ENCODE assay signal across 11 cellular contexts in the genomic region with DNA sequence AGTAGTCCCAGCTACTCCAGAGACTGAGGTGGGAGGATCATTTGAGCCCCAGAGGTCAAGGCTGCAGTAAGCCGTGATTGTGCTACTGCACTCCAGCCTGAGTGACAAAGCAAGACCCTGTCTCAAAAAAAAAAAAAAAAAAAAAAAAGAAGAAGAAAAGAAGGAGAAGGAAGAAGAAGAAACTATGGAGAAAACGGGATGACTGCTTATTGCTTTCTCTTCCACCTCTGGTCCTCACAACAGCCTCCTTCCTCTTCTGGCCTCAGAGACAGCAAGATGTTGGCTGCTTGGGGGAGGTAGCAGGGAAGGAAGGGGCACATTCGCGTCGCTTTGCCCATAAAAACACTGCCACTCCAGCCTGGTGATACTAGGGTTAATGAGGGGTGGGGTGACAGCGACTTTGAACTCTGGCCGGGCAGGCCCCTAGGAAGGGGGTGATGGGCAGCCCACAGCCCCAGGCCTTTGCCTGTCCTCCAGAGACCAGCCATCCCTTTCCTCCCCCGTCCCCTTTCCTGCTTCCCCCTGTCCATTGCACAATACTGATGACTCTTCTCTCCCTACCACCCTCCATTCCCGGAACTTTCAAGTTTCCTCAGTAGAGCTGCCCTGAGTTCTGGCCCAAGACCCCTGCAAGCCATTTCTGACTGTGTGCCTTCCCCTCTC. TPM values are rescaled to one million over a fixed set of nuclear protein-coding genes. Genes with fewer than 3 reads are reported as not detected.
DNase-seq lines count a peak whose midpoint lies in the region; ATAC-seq and TF ChIP-seq lines count a peak whose summit lies in the region.
"Had no signal": no experiment of that assay in that cellular context is flagged by ENCODE, and none has a peak within 500 bp of the region (broad histone marks: within the 10 kb centered on the region; RNA-seq: fewer than 3 reads in every experiment).

No MANE protein-coding gene starts in this region.

- H3K27me3 ChIP-seq in transverse colon = peaks cover 23% of the 10 kb centered on the region

- CTCF ChIA-PET in activated CD8-positive, alpha-beta memory T cell treated with anti-CD3 and anti-CD28 coated beads, Interleukin-2, amount 10 ng/mL, durations not matched to agents 7 days and 5 days (lab: Charles Lee) = interaction anchor here (0.6 to 8.0 kb wide), 7 partner anchors 10 to 265 kb away, joined by 3 to 82 read pairs (median 6); partner anchors contain the start of gene FBXL15

- peak overlapping the region; percentile 89 for H3K27ac Mint-ChIP-seq in activated CD8-positive, alpha-beta memory T cell treated with anti-CD3 and anti-CD28 coated beads, Interleukin-2, amount 10 ng/mL, durations not matched to agents 7 days and 5 days
- peak overlapping the region; percentile 82 for H3K27ac Mint-ChIP-seq in activated T-helper 17 cell treated with anti-CD3 and anti-CD28 coated beads, Interleukin-2, amount 50 U/mL, for 72 hours

- peak overlapping the region; percentile 31 to 51 (median 42) for H3K27ac ChIP-seq in transverse colon

- in situ Hi-C loops in transverse colon (cut with MboI; ENCODE audit: low pct_ligation_motif_present in 1 of 4, low pct_unique_long_range_greater_than_20kb in 1 of 4, low sequenced_read_pairs in 3 of 4) = no loop called here

- intact Hi-C loops in transverse colon (cut with DNase I; ENCODE audit: low total_unique reads) = no loop called here

- no peaks in the 10 kb centered on the region for H3K36me3 ChIP-seq in transverse colon

- H3K4me3 ChIP-seq in transverse colon = no peak overlapping the region

- peaks cover 56% of the 10 kb centered on the region for H3K4me1 Mint-ChIP-seq in activated CD8-positive, alpha-beta memory T cell treated with anti-CD3 and anti-CD28 coated beads, Interleukin-2, amount 10 ng/mL, durations not matched to agents 7 days and 5 days
- peaks cover 34% of the 10 kb centered on the region for H3K4me1 Mint-ChIP-seq in activated T-helper 17 cell treated with anti-CD3 and anti-CD28 coated beads, Interleukin-2, amount 50 U/mL, for 72 hours

- H3K36me3 Mint-ChIP-seq in activated CD8-positive, alpha-beta memory T cell treated with anti-CD3 and anti-CD28 coated beads, Interleukin-2, amount 10 ng/mL, durations not matched to agents 7 days and 5 days = peaks cover 13% of the 10 kb centered on the region
- peaks cover 11% of the 10 kb centered on the region for H3K36me3 Mint-ChIP-seq in activated T-helper 17 cell treated with anti-CD3 and anti-CD28 coated beads, Interleukin-2, amount 50 U/mL, for 72 hours (ENCODE audit: low read depth)

- no peaks in the 10 kb centered on the region for H3K9me3 Mint-ChIP-seq in activated CD8-positive, alpha-beta memory T cell treated with anti-CD3 and anti-CD28 coated beads, Interleukin-2, amount 10 ng/mL, durations not matched to agents 7 days and 5 days (ENCODE audit: low read depth)
- no peaks in the 10 kb centered on the region for H3K9me3 Mint-ChIP-seq in activated T-helper 17 cell treated with anti-CD3 and anti-CD28 coated beads, Interleukin-2, amount 50 U/mL, for 72 hours

- H3K4me1 ChIP-seq in transverse colon = peaks cover 7 to 37% (median 14%) of the 10 kb centered on the region in 4 donors

- DNase-seq in activated CD8-positive, alpha-beta memory T cell treated with anti-CD3 and anti-CD28 coated beads, Interleukin-2, amount 10 ng/mL, durations not matched to agents 7 days and 5 days = no peak
- no peak for DNase-seq in activated CD8-positive, alpha-beta memory T cell treated with anti-CD3 and anti-CD28 coated beads for 24 hours
- peak; percentile 65 for DNase-seq in iris pigment epithelial cell (ENCODE audit: low read depth)
- DNase-seq in transverse colon = no peak
- no peak for DNase-seq in NCI-H1092 (lab: John Stamatoyannopoulos, UW)
- no peak for DNase-seq in effector CD8-positive, alpha-beta T cell (lab: John Stamatoyannopoulos, UW)
- DNase-seq in GOT3 (lab: John Stamatoyannopoulos, UW) = no peak
- DNase-seq: NCI-H774 had no signal

- TF ChIP-seq CTCF in transverse colon (IDR thresholded peaks at IDR 0.05) = no peak

- no peaks in the 10 kb centered on the region for H3K27me3 Mint-ChIP-seq in activated CD8-positive, alpha-beta memory T cell treated with anti-CD3 and anti-CD28 coated beads, Interleukin-2, amount 10 ng/mL, durations not matched to agents 7 days and 5 days
- H3K27me3 Mint-ChIP-seq in activated T-helper 17 cell treated with anti-CD3 and anti-CD28 coated beads, Interleukin-2, amount 50 U/mL, for 72 hours = no peaks in the 10 kb centered on the region

- H3K4me3 Mint-ChIP-seq in activated CD8-positive, alpha-beta memory T cell treated with anti-CD3 and anti-CD28 coated beads, Interleukin-2, amount 10 ng/mL, durations not matched to agents 7 days and 5 days = peak overlapping the region; percentile 80
- peak overlapping the region; percentile 89 for H3K4me3 Mint-ChIP-seq in activated T-helper 17 cell treated with anti-CD3 and anti-CD28 coated beads, Interleukin-2, amount 50 U/mL, for 72 hours

- H3K9me3 ChIP-seq in transverse colon = no peaks in the 10 kb centered on the region

- TF ChIP-seq EP300 in transverse colon (IDR thresholded peaks at IDR 0.05; ENCODE audit: low read depth) = no peak

- ATAC-seq in activated CD8-positive, alpha-beta memory T cell treated with anti-CD3 and anti-CD28 coated beads, Interleukin-2, amount 10 ng/mL, durations not matched to agents 7 days and 5 days = no peak
- ATAC-seq in activated T-helper 17 cell treated with anti-CD3 and anti-CD28 coated beads, Interleukin-2, amount 50 U/mL, for 72 hours (replicated peaks) = no peak

- WGBS in transverse colon (ENCODE audit: low coverage in 1 of 2), 2 donors = 34% methylated on average over 9 of the region's 9 CpGs; no CpG with 5 or more reads in 1 of the 2 donors

- TF ChIP-seq POLR2A in transverse colon (IDR thresholded peaks at IDR 0.05) = no peak

RNA-seq across cellular contexts. Expression of gene CUEDC2, which starts 2.0 kb away (rescaled TPM):
- 10 to 100 TPM; 73.5 to 78.2 TPM for total RNA-seq in activated CD8-positive, alpha-beta memory T cell treated with anti-CD3 and anti-CD28 coated beads, Interleukin-2, amount 10 ng/mL, durations not matched to agents 7 days and 5 days
- 10 to 100 TPM; 53.3 to 58.5 TPM for total RNA-seq in activated T-helper 17 cell treated with anti-CD3 and anti-CD28 coated beads, Interleukin-2, amount 50 U/mL, for 72 hours
- 10 to 100 TPM in 3 of 4 donors, 1 to 10 TPM in 1; 5.2 to 35.2 (median 33.5) TPM for total RNA-seq in transverse colon

RNA-seq across cellular contexts. Expression of gene FBXL15, which starts 13.7 kb away (rescaled TPM):
- total RNA-seq in activated CD8-positive, alpha-beta memory T cell treated with anti-CD3 and anti-CD28 coated beads, Interleukin-2, amount 10 ng/mL, durations not matched to agents 7 days and 5 days = 10 to 100 TPM; 13.5 to 15.2 TPM
- 10 to 100 TPM; 12.6 to 15.4 TPM for total RNA-seq in activated T-helper 17 cell treated with anti-CD3 and anti-CD28 coated beads, Interleukin-2, amount 50 U/mL, for 72 hours
- 10 to 100 TPM; 16.7 to 56.3 (median 46.0) TPM for total RNA-seq in transverse colon

RNA-seq across cellular contexts. Expression of gene PSD, which starts 15.8 kb away (rescaled TPM):
- total RNA-seq in activated CD8-positive, alpha-beta memory T cell treated with anti-CD3 and anti-CD28 coated beads, Interleukin-2, amount 10 ng/mL, durations not matched to agents 7 days and 5 days = 1 to 10 TPM; 2.8 to 2.9 TPM
- 1 to 10 TPM; 3.0 to 8.0 TPM for total RNA-seq in activated T-helper 17 cell treated with anti-CD3 and anti-CD28 coated beads, Interleukin-2, amount 50 U/mL, for 72 hours
- 10 to 100 TPM; 38.9 to 56.1 (median 49.4) TPM for total RNA-seq in transverse colon

RNA-seq across cellular contexts. Expression of gene C10orf95, which starts 17.0 kb away (rescaled TPM):
- total RNA-seq in activated CD8-positive, alpha-beta memory T cell treated with anti-CD3 and anti-CD28 coated beads, Interleukin-2, amount 10 ng/mL, durations not matched to agents 7 days and 5 days = under 1 TPM in 1 of 2 experiments, not detected in 1; 0.35 TPM
- total RNA-seq in activated T-helper 17 cell treated with anti-CD3 and anti-CD28 coated beads, Interleukin-2, amount 50 U/mL, for 72 hours = under 1 TPM; 0.29 to 0.39 TPM
- 10 to 100 TPM in 1 of 4 donors, 1 to 10 TPM in 1, under 1 TPM in 2; 0.48 to 34.4 (median 1.1) TPM for total RNA-seq in transverse colon
- total RNA-seq: glomerular endothelial cell, urinary bladder had no signal

RNA-seq across cellular contexts. Expression of gene NFKB2, which starts 38.9 kb away (rescaled TPM):
- 100 to 1,000 TPM in 1 of 2 experiments, 10 to 100 TPM in 1; 78.1 to 199 TPM for total RNA-seq in activated CD8-positive, alpha-beta memory T cell treated with anti-CD3 and anti-CD28 coated beads, Interleukin-2, amount 10 ng/mL, durations not matched to agents 7 days and 5 days
- total RNA-seq in activated T-helper 17 cell treated with anti-CD3 and anti-CD28 coated beads, Interleukin-2, amount 50 U/mL, for 72 hours = 100 to 1,000 TPM; 192 to 372 TPM
- total RNA-seq in transverse colon = 10 to 100 TPM in 3 of 4 donors, 1 to 10 TPM in 1; 4.4 to 24.5 (median 17.8) TPM

Comparison
In these comparisons a context has a peak if more than half of its experiments do, and no peak if none do; other contexts are left out.
1. RNA of gene PSD, which starts 15.8 kb away (total RNA-seq): 38.9 to 56.1 TPM in transverse colon; 3.0 to 8.0 TPM in activated T-helper 17 cell treated with anti-CD3 and anti-CD28 coated beads, Interleukin-2, amount 50 U/mL, for 72 hours and 2.8 to 2.9 TPM in activated CD8-positive, alpha-beta memory T cell treated with anti-CD3 and anti-CD28 coated beads, Interleukin-2, amount 10 ng/mL, durations not matched to agents 7 days and 5 days; every median in the first group is over 4 times any median in the second.